8 cellular contexts compared by ENCODE assay signal in the genomic region with DNA sequence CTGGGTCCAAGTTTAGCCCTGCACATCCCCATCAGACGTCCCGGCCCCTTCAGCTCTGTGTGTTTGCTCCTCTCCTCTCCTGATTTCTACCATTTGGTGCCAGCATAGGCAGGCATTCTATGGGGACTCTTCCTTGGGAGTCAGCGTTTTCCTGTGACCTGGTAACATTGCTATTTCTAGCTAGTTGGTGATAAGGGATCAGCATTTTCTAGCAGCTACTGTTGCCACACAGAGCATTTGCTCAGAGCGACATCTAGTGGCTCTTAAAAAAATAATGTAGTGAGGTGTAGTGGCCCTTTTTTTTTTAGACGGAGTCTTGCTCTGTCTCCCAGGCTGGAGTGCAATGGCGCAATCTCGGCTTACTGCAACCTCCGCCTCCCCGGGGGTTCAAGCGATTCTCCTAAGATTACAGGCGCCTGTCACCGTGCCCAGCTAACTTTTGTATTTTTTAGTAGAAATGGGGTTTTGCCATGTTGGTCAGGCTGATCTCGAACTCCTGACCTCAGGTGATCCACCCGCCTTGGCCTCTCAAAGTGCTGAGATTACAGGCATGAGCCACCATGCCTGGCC. TPM values are rescaled to one million over a fixed set of nuclear protein-coding genes. Genes with fewer than 3 reads are reported as not detected.
DNase-seq lines count a peak whose midpoint lies in the region; ATAC-seq and TF ChIP-seq lines count a peak whose summit lies in the region.
"Not testable (repeated sequence)": the region's sequence is repeated elsewhere in the genome, so short reads cannot be mapped to it uniquely, and the experiment has no call there.

No MANE protein-coding gene starts in this region.

- not testable (repeated sequence) for H3K27me3 Mint-ChIP-seq in activated T-cell treated with anti-CD3 and anti-CD28 coated beads, Interleukin-2, amount 50 U/mL, for 4 hours (ENCODE audit: low read depth)

- H3K9me3 Mint-ChIP-seq in activated T-cell treated with anti-CD3 and anti-CD28 coated beads, Interleukin-2, amount 50 U/mL, for 4 hours = not testable (repeated sequence)

- intact Hi-C loops in tibial artery (cut with DNase I; ENCODE audit: low total_unique reads) = not testable (repeated sequence)

- DNase-seq in ELF-1 (ENCODE audit: low read depth, low spot score) (peak; percentile 84), HCEC 1CT (peak; percentile 79), NAMALWA (ENCODE audit: low spot score) (peak; percentile 87), OCI-M2 (lab: John Stamatoyannopoulos, UW; ENCODE audit: unreplicated experiment) (peak; percentile 22), fibroblast of mammary gland (ENCODE audit: low read depth) (peak; percentile 92), mucosa of gallbladder (ENCODE audit: low spot score) (peak; percentile 27), tibial artery (peak in 1 of 2 donors; percentile 33)
- not testable (repeated sequence) for DNase-seq in activated T-cell treated with anti-CD3 and anti-CD28 coated beads, Interleukin-2, amount 50 U/mL, for 4 hours

- not testable (repeated sequence) for H3K4me3 Mint-ChIP-seq in activated T-cell treated with anti-CD3 and anti-CD28 coated beads, Interleukin-2, amount 50 U/mL, for 4 hours

- H3K9me3 ChIP-seq in tibial artery = not testable (repeated sequence)

- not testable (repeated sequence) for H3K27me3 ChIP-seq in tibial artery

- not testable (repeated sequence) for H3K27ac ChIP-seq in tibial artery

- not testable (repeated sequence) for H3K36me3 Mint-ChIP-seq in activated T-cell treated with anti-CD3 and anti-CD28 coated beads, Interleukin-2, amount 50 U/mL, for 4 hours (ENCODE audit: insufficient read depth)

- H3K36me3 ChIP-seq in tibial artery = not testable (repeated sequence)

- H3K4me1 Mint-ChIP-seq in activated T-cell treated with anti-CD3 and anti-CD28 coated beads, Interleukin-2, amount 50 U/mL, for 4 hours (ENCODE audit: low read depth) = not testable (repeated sequence)

- peak; percentile 58 to 72 for ATAC-seq in activated T-cell treated with anti-CD3 and anti-CD28 coated beads, Interleukin-2, amount 50 U/mL, for 4 hours

- H3K4me3 ChIP-seq in fibroblast of mammary gland (ENCODE audit: control insufficient read depth, low read depth, low read length); tibial artery: not testable (repeated sequence)

- TF ChIP-seq CTCF in fibroblast of mammary gland (conservative IDR thresholded peaks at IDR 0.05; ENCODE audit: control insufficient read depth, insufficient read depth, low read depth, low read length) (peak; percentile 70), tibial artery (IDR thresholded peaks at IDR 0.05) (peak; percentile 52 to 57)

- peaks cover 0 to 23% (median 9%) of the 10 kb centered on the region in 4 donors for H3K4me1 ChIP-seq in tibial artery

RNA-seq across cellular contexts. Expression of gene PPEF2, which starts 54.0 kb away (rescaled TPM):
- not detected for total RNA-seq in activated T-cell treated with anti-CD3 and anti-CD28 coated beads, Interleukin-2, amount 50 U/mL, for 4 hours
- not detected for total RNA-seq in mucosa of gallbladder
